ENCODE assay signal across 8 cellular contexts in genomic region chr22:38705235-38706100, GRCh38. TPM values are rescaled to one million over a fixed set of nuclear protein-coding genes. Genes with fewer than 3 reads are reported as not detected.
DNase-seq lines count a peak whose midpoint lies in the region; ATAC-seq, FAIRE-seq and TF ChIP-seq lines count a peak whose summit lies in the region.

Gene GTPBP1, plus strand, starts transcription at chr22:38705944. Its CDS starts 12 bp downstream, at chr22:38705956.

- peak within 1 kb of the TSS; percentile 96 for H3K9ac ChIP-seq in trophoblast cell (ENCODE audit: low read length)

- H3K4ac ChIP-seq in trophoblast cell (ENCODE audit: low read depth, low read length) = peak within 1 kb of the TSS; percentile 67

- peak within 1 kb of the TSS; percentile 89 to 90 (median 90) for H3K4me3 Mint-ChIP-seq in T-cell

- intact Hi-C loops in cardiac septum (cut with DNase I) (no loop called here), transverse colon (cut with DNase I; ENCODE audit: low total_unique reads) (no loop called here)

- peak within 1 kb of the TSS; percentile 48 for H3K18ac ChIP-seq in trophoblast cell (ENCODE audit: low read length)

- no peak for TF ChIP-seq EP300 in transverse colon (IDR thresholded peaks at IDR 0.05; ENCODE audit: low read depth)

- ATAC-seq in HG02840 (IDR thresholded peaks at IDR 0.05; ENCODE audit: low FRiP score, unreplicated experiment) = peak; percentile 74
- ATAC-seq in T-cell (replicated peaks in 1 of 4) = peak; percentile 78 to 85 (median 79)

- H3K23ac ChIP-seq in trophoblast cell (ENCODE audit: low read length) = peak within 1 kb of the TSS; percentile 27

- H2AFZ ChIP-seq in trophoblast cell (ENCODE audit: insufficient read depth, low read length, poor library complexity) = peak within 1 kb of the TSS; percentile 47

- H3K27me3 ChIP-seq in trophoblast cell (ENCODE audit: insufficient read depth, low read length) = no peaks in the 10 kb centered on the region
- H3K27me3 ChIP-seq in transverse colon = no peaks in the 10 kb centered on the region

- peaks cover 18% of the 10 kb centered on the region for H3K36me3 Mint-ChIP-seq in T-cell

- CTCF ChIA-PET in T-cell (lab: Charles Lee) = interaction anchor here (0.6 to 3.6 kb wide), 7 partner anchors 17 to 301 kb away, joined by 3 to 17 read pairs (median 4); partner anchors contain the start of gene TOMM22 (in 1 of the 2)

- H3K4me3 ChIP-seq in trophoblast cell (ENCODE audit: low read depth, low read length) (peak within 1 kb of the TSS; percentile 98), transverse colon (peak within 1 kb of the TSS; percentile 72 to 100 (median 87))

- H2BK120ac ChIP-seq in trophoblast cell (ENCODE audit: insufficient read depth, low read length, poor library complexity) = peak within 1 kb of the TSS; percentile 8

- POLR2A ChIA-PET in T-cell (lab: Charles Lee) = interaction anchor here (0.6 to 1.1 kb wide), 8 partner anchors 13 to 614 kb away, joined by 3 to 8 read pairs (median 4); partner anchors contain the start of gene TOMM22 (in 1 of the 2)

- H3K27ac ChIP-seq in adipose tissue (ENCODE audit: low read depth, low read length) (peak within 1 kb of the TSS; percentile 79), trophoblast cell (ENCODE audit: low read depth, low read length) (peak within 1 kb of the TSS; percentile 53), transverse colon (peak within 1 kb of the TSS; percentile 98 to 100 (median 98))

- FAIRE-seq in GM12891 (lab: Jason Lieb, UNC) = peak; percentile 100

- H3K36me3 ChIP-seq in trophoblast cell (ENCODE audit: control insufficient read depth in 1 of 2, insufficient read depth in 2 of 2, low read length in 2 of 2) (no peaks in the 10 kb centered on the region), transverse colon (no peaks in the 10 kb centered on the region)

- H4K8ac ChIP-seq in trophoblast cell (ENCODE audit: low read depth, low read length) = peak within 1 kb of the TSS; percentile 49

- peak within 1 kb of the TSS; percentile 92 to 95 for H3K27ac Mint-ChIP-seq in T-cell

- peaks cover 48 to 58% (median 53%) of the 10 kb centered on the region in 3 donors for H3K4me1 Mint-ChIP-seq in T-cell

- WGBS in adipose tissue, 3 donors = 0 to 1% (median 0%) methylated on average over 47 to 55 of the region's 55 CpGs
- WGBS in trophoblast cell (ENCODE audit: extremely low coverage, insufficient coverage, insufficient read length) = no CpG with 5 or more reads among the region's 55 CpGs
- WGBS in transverse colon (ENCODE audit: low coverage in 1 of 2), 2 donors = 0% methylated on average over 39 of the region's 55 CpGs; no CpG with 5 or more reads in 1 of the 2 donors

- H3K27me3 Mint-ChIP-seq in T-cell = no peaks in the 10 kb centered on the region

- H4K91ac ChIP-seq in trophoblast cell (ENCODE audit: low read depth, low read length) = peak within 1 kb of the TSS; percentile 59

- peaks cover 18% of the 10 kb centered on the region for H3K79me1 ChIP-seq in trophoblast cell (ENCODE audit: low read length)

- peak within 1 kb of the TSS; percentile 42 for H2BK5ac ChIP-seq in trophoblast cell (ENCODE audit: low read depth, low read length, poor library complexity)

- H3K4me2 ChIP-seq in trophoblast cell (ENCODE audit: low read length) = peak within 1 kb of the TSS; percentile 98

- H3K9me3 ChIP-seq in trophoblast cell (ENCODE audit: insufficient read depth, low read depth, low read length) = no peaks in the 10 kb centered on the region
- H3K9me3 ChIP-seq in transverse colon = no peaks in the 10 kb centered on the region

- H3K9me3 Mint-ChIP-seq in T-cell = no peaks in the 10 kb centered on the region

- H2BK12ac ChIP-seq in trophoblast cell (ENCODE audit: low read length) = no peak within 1 kb of the TSS

- peaks cover 13% of the 10 kb centered on the region for H3K79me2 ChIP-seq in trophoblast cell (ENCODE audit: control insufficient read depth, insufficient read depth, low read length, poor library complexity)

- H3K4me1 ChIP-seq in trophoblast cell (ENCODE audit: control insufficient read depth in 1 of 2, insufficient read depth in 2 of 2, low read length in 2 of 2) = peaks cover 3 to 9% of the 10 kb centered on the region in 2 experiments
- H3K4me1 ChIP-seq in transverse colon = peaks cover 18 to 46% (median 33%) of the 10 kb centered on the region in 4 donors

- H4K12ac ChIP-seq in trophoblast cell (ENCODE audit: low read depth, low read length) = peak within 1 kb of the TSS; percentile 17

- DNase-seq in GM12891 (ENCODE audit: insufficient read length, low spot score) (peak; percentile 84), NCI-H1436 treated with DMSO at 0.1 percent for 48 hours (lab: John Stamatoyannopoulos, UW) (peak; percentile 100), T-cell (peak; percentile 88 to 100 (median 97)), cardiac septum (ENCODE audit: low spot score) (peak; percentile 99), trophoblast cell (peak; percentile 100), transverse colon (peak; percentile 98)

- TF ChIP-seq CTCF in transverse colon (IDR thresholded peaks at IDR 0.05) = peak in 1 of 5 experiments; percentile 39

- in situ Hi-C loops in transverse colon (cut with MboI; ENCODE audit: low pct_ligation_motif_present in 1 of 4, low pct_unique_long_range_greater_than_20kb in 1 of 4, low sequenced_read_pairs in 3 of 4) = no loop called here

- H3K14ac ChIP-seq in trophoblast cell (ENCODE audit: low read length) = peak within 1 kb of the TSS; percentile 81

- TF ChIP-seq POLR2A in GM12891 (IDR thresholded peaks at IDR 0.05; ENCODE audit: low read depth, low read length) = peak; percentile 82
- peak; percentile 88 for TF ChIP-seq POLR2A in transverse colon (IDR thresholded peaks at IDR 0.05)

- no peak within 1 kb of the TSS for H2AK5ac ChIP-seq in trophoblast cell (ENCODE audit: low read length)

TF ChIP-seq in GM12891, 5 proteins besides CTCF, POLR2A, EP300 and RAD21:
- TF ChIP-seq TAF1 (IDR thresholded peaks at IDR 0.05; ENCODE audit: low read depth, low read length) (peak; percentile 93), POLR2AphosphoS5 (IDR thresholded peaks at IDR 0.05; ENCODE audit: low read depth, low read length) (peak; percentile 63), POU2F2 (IDR thresholded peaks at IDR 0.05; ENCODE audit: low read depth, low read length) (peak; percentile 97), PAX5 (IDR thresholded peaks at IDR 0.05; ENCODE audit: insufficient read depth, low read length, severe bottlenecking) (peak; percentile 79), SPI1 (IDR thresholded peaks at IDR 0.05; ENCODE audit: low read depth, low read length) (no peak)

RNA-seq across cellular contexts. Expression of gene GTPBP1, which starts in this region (rescaled TPM):
- 26.0 TPM for polyA plus RNA-seq in GM12891 (2012; ENCODE audit: low read depth, missing spikeins)
- total RNA-seq in T-cell (100 to 1,000 TPM in 2 of 5 donors, 10 to 100 TPM in 3; 79.1 to 229 (median 83.3) TPM), cardiac septum (34.3 TPM), transverse colon (10 to 100 TPM; 51.5 to 84.9 (median 77.6) TPM)
- 10 to 100 TPM; 13.2 to 20.9 (median 13.9) TPM for polyA plus RNA-seq in adipose tissue
- polyA plus RNA-seq in trophoblast cell (2013) = 21.0 and 21.1 TPM in 2 replicates

Comparison
In these comparisons a context has a peak if more than half of its experiments do, and no peak if none do; other contexts are left out.
1. Peak in every context shown above with its lines: DNase-seq, ATAC-seq, H3K4me3 ChIP-seq and H3K27ac ChIP-seq.